In genomic region chr15:43105778-43106485, GRCh38 we compare ENCODE assay signal across 8 cellular contexts. TPM values are rescaled to one million over a fixed set of nuclear protein-coding genes. Genes with fewer than 3 reads are reported as not detected.
DNase-seq lines count a peak whose midpoint lies in the region; ATAC-seq and TF ChIP-seq lines count a peak whose summit lies in the region.

UBR1 (minus strand) TSS chr15:43106038; CDS start chr15:43106022, 16 bp downstream.

- H3K4me3 Mint-ChIP-seq in GM23338 = peak within 1 kb of the TSS; percentile 95
- H3K4me3 Mint-ChIP-seq in activated T-helper 2 cell treated with anti-CD3 and anti-CD28 coated beads, Interferon-gamma antibody, Interleukin-2, Interleukin-4, amounts not matched to agents 10 μg/mL and 5 μg/mL and 100 μg/mL, durations not matched to agents 14 hours and 24 hours and 36 hours (ENCODE audit: low read depth) = peak within 1 kb of the TSS; percentile 98
- peak within 1 kb of the TSS; percentile 86 to 99 (median 95) for H3K4me3 Mint-ChIP-seq in naive thymus-derived CD4-positive, alpha-beta T cell
- H3K4me3 Mint-ChIP-seq in stimulated activated naive B cell treated with anti-CD40 and anti-IgM and Interleukin-4, amounts not matched to agents 10 μg/mL and 1 μg/mL and 100 μg/mL, for 72 hours = peak within 1 kb of the TSS; percentile 96 to 100

- ATAC-seq in DND-41 (ENCODE audit: insufficient read depth, low read depth) (peak; percentile 94), GM23338 (peak; percentile 97)
- peak; percentile 94 for ATAC-seq in naive thymus-derived CD4-positive, alpha-beta T cell
- ATAC-seq in stimulated activated naive B cell treated with anti-CD40 and anti-IgM and Interleukin-4, amounts not matched to agents 10 μg/mL and 1 μg/mL and 100 μg/mL, for 72 hours (replicated peaks) = peak; percentile 95 to 97

- no peaks in the 10 kb centered on the region for H3K9me2 ChIP-seq in GM23338 (ENCODE audit: insufficient read depth)

- DNase-seq in DND-41 (peak; percentile 92), GM23338 (ENCODE audit: low spot score) (peak; percentile 97), LNCaP clone FGC (ENCODE audit: low read depth) (peak; percentile 71), fibroblast of mammary gland (ENCODE audit: low read depth) (peak; percentile 90)
- DNase-seq in activated T-helper 2 cell treated with anti-CD3 and anti-CD28 coated beads, Interferon-gamma antibody, Interleukin-2, Interleukin-4, amounts not matched to agents 10 μg/mL and 5 μg/mL and 100 μg/mL, durations not matched to agents 14 hours and 24 hours and 36 hours (ENCODE audit: low spot score) = peak; percentile 87
- peak; percentile 65 to 91 (median 89) for DNase-seq in naive thymus-derived CD4-positive, alpha-beta T cell
- peak; percentile 88 for DNase-seq in stimulated activated naive B cell treated with anti-CD40 and anti-IgM and Interleukin-4, amounts not matched to agents 10 μg/mL and 1 μg/mL and 100 μg/mL, for 72 hours

- H3K4me2 ChIP-seq in DND-41 (ENCODE audit: insufficient read depth, low read length) (peak within 1 kb of the TSS; percentile 69), GM23338 (peak within 1 kb of the TSS; percentile 90)

- H3K9ac ChIP-seq in DND-41 (ENCODE audit: low read depth, low read length) = peak within 1 kb of the TSS; percentile 82

- H3K36me3 ChIP-seq in DND-41 (ENCODE audit: insufficient read depth, low read length) (peaks cover 17% of the 10 kb centered on the region; the same call in 1 of the 2 replicates), GM23338 (ENCODE audit: insufficient read depth) (no peaks in the 10 kb centered on the region)
- H3K36me3 ChIP-seq in naive thymus-derived CD4-positive, alpha-beta T cell (ENCODE audit: control insufficient read depth in 2 of 3, insufficient read depth in 3 of 3, low read length in 3 of 3) = peaks cover 0 to 3% (median 0%) of the 10 kb centered on the region in 3 experiments

- peaks cover 4% of the 10 kb centered on the region; the same call in 1 of the 3 replicates for H3K4me1 Mint-ChIP-seq in GM23338
- peaks cover 44% of the 10 kb centered on the region for H3K4me1 Mint-ChIP-seq in activated T-helper 2 cell treated with anti-CD3 and anti-CD28 coated beads, Interferon-gamma antibody, Interleukin-2, Interleukin-4, amounts not matched to agents 10 μg/mL and 5 μg/mL and 100 μg/mL, durations not matched to agents 14 hours and 24 hours and 36 hours (ENCODE audit: low read depth)
- peaks cover 40 to 56% (median 52%) of the 10 kb centered on the region in 7 donors for H3K4me1 Mint-ChIP-seq in naive thymus-derived CD4-positive, alpha-beta T cell
- H3K4me1 Mint-ChIP-seq in stimulated activated naive B cell treated with anti-CD40 and anti-IgM and Interleukin-4, amounts not matched to agents 10 μg/mL and 1 μg/mL and 100 μg/mL, for 72 hours = peaks cover 22 to 48% of the 10 kb centered on the region in 2 donors

- POLR2A ChIA-PET in naive thymus-derived CD4-positive, alpha-beta T cell (lab: Charles Lee) = interaction anchor here (0.5 to 1.6 kb wide), 9 partner anchors 12 to 833 kb away, joined by 3 to 12 read pairs (median 4); partner anchors contain the start of genes CCNDBP1, GANC, TMEM62 and TMEM87A

- no peaks in the 10 kb centered on the region for H3K9me3 ChIP-seq in DND-41 (ENCODE audit: insufficient read depth, low read length, severe bottlenecking)
- H3K9me3 ChIP-seq in naive thymus-derived CD4-positive, alpha-beta T cell (ENCODE audit: control insufficient read depth in 2 of 3, low read length in 3 of 3) = no peaks in the 10 kb centered on the region

- peaks cover 6% of the 10 kb centered on the region for H3K27me3 Mint-ChIP-seq in GM23338 (ENCODE audit: insufficient read depth, low read depth, poor library complexity)
- H3K27me3 Mint-ChIP-seq in activated T-helper 2 cell treated with anti-CD3 and anti-CD28 coated beads, Interferon-gamma antibody, Interleukin-2, Interleukin-4, amounts not matched to agents 10 μg/mL and 5 μg/mL and 100 μg/mL, durations not matched to agents 14 hours and 24 hours and 36 hours (ENCODE audit: low read depth) = no peaks in the 10 kb centered on the region
- H3K27me3 Mint-ChIP-seq in naive thymus-derived CD4-positive, alpha-beta T cell = peaks cover 0 to 5% (median 0%) of the 10 kb centered on the region in 5 donors
- H3K27me3 Mint-ChIP-seq in stimulated activated naive B cell treated with anti-CD40 and anti-IgM and Interleukin-4, amounts not matched to agents 10 μg/mL and 1 μg/mL and 100 μg/mL, for 72 hours = no peaks in the 10 kb centered on the region

- H3K4me1 ChIP-seq in DND-41 (ENCODE audit: insufficient read depth, low read length) = peaks cover 44% of the 10 kb centered on the region
- peaks cover 5% of the 10 kb centered on the region for H3K4me1 ChIP-seq in GM23338 (ENCODE audit: insufficient read depth)
- H3K4me1 ChIP-seq in naive thymus-derived CD4-positive, alpha-beta T cell (ENCODE audit: control insufficient read depth in 2 of 2, insufficient read depth in 2 of 2, low read length in 2 of 2) = peaks cover 21 to 24% of the 10 kb centered on the region in 2 donors

- CTCF ChIA-PET in naive thymus-derived CD4-positive, alpha-beta T cell (lab: Charles Lee) = interaction anchor here (0.5 to 1.1 kb wide), 2 partner anchors 77 to 266 kb away, joined by 3 read pairs; no protein-coding TSS in a partner anchor

- H3K79me2 ChIP-seq in DND-41 (ENCODE audit: insufficient read depth, low read length) (peaks cover 51% of the 10 kb centered on the region), GM23338 (replicated peaks; ENCODE audit: insufficient read depth) (peaks cover 47% of the 10 kb centered on the region)

- peak within 1 kb of the TSS; percentile 76 for H2AFZ ChIP-seq in DND-41 (ENCODE audit: low read depth, low read length)
- H2AFZ ChIP-seq in GM23338 = peak within 1 kb of the TSS; percentile 84

- H3K4me3 ChIP-seq in DND-41 (ENCODE audit: low read depth in 1 of 2, low read length in 2 of 2) = peak within 1 kb of the TSS; percentile 63 to 72
- peak within 1 kb of the TSS; percentile 89 for H3K4me3 ChIP-seq in GM23338
- peak within 1 kb of the TSS; percentile 95 for H3K4me3 ChIP-seq in LNCaP clone FGC (ENCODE audit: low read depth, low read length)
- H3K4me3 ChIP-seq in fibroblast of mammary gland (ENCODE audit: control insufficient read depth, low read depth, low read length) = peak within 1 kb of the TSS; percentile 97
- peak within 1 kb of the TSS; percentile 86 for H3K4me3 ChIP-seq in naive thymus-derived CD4-positive, alpha-beta T cell (ENCODE audit: low read length)

- intact Hi-C loops in activated T-helper 2 cell treated with anti-CD3 and anti-CD28 coated beads, Interferon-gamma antibody, Interleukin-2, Interleukin-4, amounts not matched to agents 10 μg/mL and 5 μg/mL and 100 μg/mL, durations not matched to agents 14 hours and 24 hours and 36 hours (cut with micrococcal nuclease) = loop anchor here (1.0 to 5.0 kb wide), 3 partner anchors 17 to 81 kb away; partner anchors contain the start of gene CCNDBP1
- intact Hi-C loops in naive thymus-derived CD4-positive, alpha-beta T cell (cut with micrococcal nuclease) = loop anchor here (1.0 to 10.0 kb wide), 14 partner anchors 17 to 1991 kb away; partner anchors contain the start of genes CCNDBP1 (in 2 of the 2), TMEM62 (in 2 of the 2), TTBK2 (in 2 of the 2) and CDAN1 (in 1 of the 2)

- peak within 1 kb of the TSS; percentile 95 for H3K27ac Mint-ChIP-seq in GM23338
- H3K27ac Mint-ChIP-seq in activated T-helper 2 cell treated with anti-CD3 and anti-CD28 coated beads, Interferon-gamma antibody, Interleukin-2, Interleukin-4, amounts not matched to agents 10 μg/mL and 5 μg/mL and 100 μg/mL, durations not matched to agents 14 hours and 24 hours and 36 hours = peak within 1 kb of the TSS; percentile 96
- peak within 1 kb of the TSS; percentile 97 to 99 (median 98) for H3K27ac Mint-ChIP-seq in naive thymus-derived CD4-positive, alpha-beta T cell
- peak within 1 kb of the TSS; percentile 97 for H3K27ac Mint-ChIP-seq in stimulated activated naive B cell treated with anti-CD40 and anti-IgM and Interleukin-4, amounts not matched to agents 10 μg/mL and 1 μg/mL and 100 μg/mL, for 72 hours

- TF ChIP-seq CTCF in DND-41 (IDR thresholded peaks at IDR 0.05; ENCODE audit: borderline replicate concordance, extremely low read depth, low read length, poor library complexity, severe bottlenecking) (no peak), GM23338 (conservative IDR thresholded peaks at IDR 0.05; ENCODE audit: low read depth in 2 of 2) (no peak), LNCaP clone FGC (IDR thresholded peaks at IDR 0.05; ENCODE audit: control insufficient read depth, extremely low read depth, insufficient read depth) (no peak), fibroblast of mammary gland (conservative IDR thresholded peaks at IDR 0.05; ENCODE audit: control insufficient read depth, insufficient read depth, low read depth, low read length) (no peak)

- H3K36me3 Mint-ChIP-seq in GM23338 (ENCODE audit: low read depth) = peaks cover 13% of the 10 kb centered on the region; the same call in 2 of the 3 replicates
- peaks cover 35% of the 10 kb centered on the region for H3K36me3 Mint-ChIP-seq in activated T-helper 2 cell treated with anti-CD3 and anti-CD28 coated beads, Interferon-gamma antibody, Interleukin-2, Interleukin-4, amounts not matched to agents 10 μg/mL and 5 μg/mL and 100 μg/mL, durations not matched to agents 14 hours and 24 hours and 36 hours (ENCODE audit: low read depth)
- peaks cover 8 to 29% (median 17%) of the 10 kb centered on the region in 5 donors for H3K36me3 Mint-ChIP-seq in naive thymus-derived CD4-positive, alpha-beta T cell
- H3K36me3 Mint-ChIP-seq in stimulated activated naive B cell treated with anti-CD40 and anti-IgM and Interleukin-4, amounts not matched to agents 10 μg/mL and 1 μg/mL and 100 μg/mL, for 72 hours = peaks cover 17 to 24% of the 10 kb centered on the region in 2 donors

- peak within 1 kb of the TSS; percentile 89 for H3K27ac ChIP-seq in DND-41 (ENCODE audit: low read length)
- peak within 1 kb of the TSS; percentile 33; the same call in 1 of the 2 replicates for H3K27ac ChIP-seq in GM23338 (ENCODE audit: low read depth)
- peak within 1 kb of the TSS; percentile 99 for H3K27ac ChIP-seq in naive thymus-derived CD4-positive, alpha-beta T cell (ENCODE audit: low read depth, low read length)

- peaks cover 5% of the 10 kb centered on the region; the same call in 1 of the 2 replicates for H4K20me1 ChIP-seq in DND-41 (ENCODE audit: insufficient read depth, low read length)
- H4K20me1 ChIP-seq in GM23338 (replicated peaks; ENCODE audit: insufficient read depth) = no peaks in the 10 kb centered on the region; the same call in 1 of the 2 replicates

- H3F3A ChIP-seq in GM23338 (replicated peaks; ENCODE audit: low read depth) = no peaks in the 10 kb centered on the region

- H3K9me3 Mint-ChIP-seq in GM23338 = no peaks in the 10 kb centered on the region
- no peaks in the 10 kb centered on the region for H3K9me3 Mint-ChIP-seq in activated T-helper 2 cell treated with anti-CD3 and anti-CD28 coated beads, Interferon-gamma antibody, Interleukin-2, Interleukin-4, amounts not matched to agents 10 μg/mL and 5 μg/mL and 100 μg/mL, durations not matched to agents 14 hours and 24 hours and 36 hours
- H3K9me3 Mint-ChIP-seq in naive thymus-derived CD4-positive, alpha-beta T cell = no peaks in the 10 kb centered on the region
- H3K9me3 Mint-ChIP-seq in stimulated activated naive B cell treated with anti-CD40 and anti-IgM and Interleukin-4, amounts not matched to agents 10 μg/mL and 1 μg/mL and 100 μg/mL, for 72 hours = no peaks in the 10 kb centered on the region

- H3K27me3 ChIP-seq in DND-41 (ENCODE audit: insufficient read depth, low read length, poor library complexity) (no peaks in the 10 kb centered on the region), GM23338 (ENCODE audit: insufficient read depth) (no peaks in the 10 kb centered on the region)
- no peaks in the 10 kb centered on the region for H3K27me3 ChIP-seq in naive thymus-derived CD4-positive, alpha-beta T cell (ENCODE audit: control insufficient read depth in 2 of 2, insufficient read depth in 2 of 2, low read length in 2 of 2)

- TF ChIP-seq POLR2A in Raji (IDR thresholded peaks at IDR 0.05; ENCODE audit: insufficient read depth, low read depth, low read length) = peak; percentile 86

RNA-seq across cellular contexts. Expression of gene UBR1, which starts in this region (rescaled TPM):
- total RNA-seq in GM23338 (2014; rRNA removed; shearing (Covaris generic)) = 16.2 and 19.6 TPM in 2 replicates
- polyA plus RNA-seq in GM23338 (2016; fragmentation: Nextera tagmentation; extraction: Ambion mirVana) = 12.4 and 17.2 TPM in 2 replicates
- total RNA-seq in activated T-helper 2 cell treated with anti-CD3 and anti-CD28 coated beads, Interferon-gamma antibody, Interleukin-2, Interleukin-4, amounts not matched to agents 10 μg/mL and 5 μg/mL and 100 μg/mL, durations not matched to agents 14 hours and 24 hours and 36 hours = 36.0 and 36.7 TPM in 2 replicates
- 10 to 100 TPM; 38.4 to 51.7 (median 48.0) TPM for total RNA-seq in naive thymus-derived CD4-positive, alpha-beta T cell
- 10 to 100 TPM; 18.8 to 22.8 TPM for polyA plus RNA-seq in naive thymus-derived CD4-positive, alpha-beta T cell

Comparison
In these comparisons a context has a peak if more than half of its experiments do, and no peak if none do; other contexts are left out.
1. Peak in every context shown above with its lines: DNase-seq, ATAC-seq, H3K4me3 ChIP-seq and H3K27ac ChIP-seq.
2. H3K27ac ChIP-seq: peak in every context shown above with its lines; median percentile 99 in naive thymus-derived CD4-positive, alpha-beta T cell; 89 in DND-41; 33 in GM23338.